10 cellular contexts compared by ENCODE assay signal in the genomic region with DNA sequence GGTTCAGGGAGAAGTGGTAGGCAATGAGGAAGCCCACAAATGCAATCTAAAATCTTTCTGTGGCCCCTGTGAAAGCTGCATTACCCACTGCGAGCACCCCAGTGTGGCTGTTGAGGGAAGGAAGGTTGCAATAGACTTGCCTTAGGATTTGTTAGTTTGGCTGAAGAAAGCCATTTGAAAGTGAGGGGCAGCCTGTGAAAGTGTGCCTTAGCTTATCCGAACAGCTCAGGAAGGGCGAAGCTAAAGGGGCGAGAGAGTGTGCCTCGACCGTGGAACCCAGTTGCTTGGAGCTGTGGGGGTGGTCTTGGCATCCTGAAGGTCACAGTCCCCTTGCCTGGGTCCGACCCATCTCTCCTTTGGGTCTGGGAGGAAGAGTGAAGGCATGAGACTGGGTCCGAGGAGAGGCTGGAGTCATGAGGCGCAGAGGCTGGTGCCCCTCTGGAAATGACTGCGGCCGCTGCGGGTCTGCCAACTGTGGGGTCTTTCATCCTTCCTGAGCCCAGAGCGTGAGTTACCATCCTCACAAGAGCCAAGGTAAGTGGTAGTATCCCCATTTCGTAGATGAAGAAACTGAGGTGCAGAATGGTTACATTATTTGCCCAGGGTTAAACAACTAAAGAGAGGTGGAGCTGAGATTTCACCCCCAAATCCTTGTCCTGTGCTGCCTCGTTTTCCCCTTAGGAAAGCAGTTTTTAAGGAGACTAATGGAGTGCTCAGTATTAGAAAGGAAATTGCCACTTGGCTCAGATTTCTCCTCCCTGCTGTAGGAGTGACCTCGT. TPM values are rescaled to one million over a fixed set of nuclear protein-coding genes. Genes with fewer than 3 reads are reported as not detected.
DNase-seq lines count a peak whose midpoint lies in the region; ATAC-seq, FAIRE-seq and TF ChIP-seq lines count a peak whose summit lies in the region.
"Had no signal": no experiment of that assay in that cellular context is flagged by ENCODE, and none has a peak within 500 bp of the region (broad histone marks: within the 10 kb centered on the region; RNA-seq: fewer than 3 reads in every experiment).

No MANE protein-coding gene starts in this region.

- H3K9me1 ChIP-seq in K562 (ENCODE audit: control insufficient read depth, insufficient read depth, low read length) = no peaks in the 10 kb centered on the region

- TF ChIP-seq EP300 in K562 (IDR thresholded peaks at IDR 0.05; ENCODE audit: low read length) = no peak

- in situ Hi-C loops in K562 (cut with MboI) = no loop called here

- no peak for ATAC-seq in K562
- ATAC-seq in naive B cell (ENCODE audit: low read depth in 2 of 2) = no peak

- no peak for DNase-seq in activated T-cell treated with anti-CD3 and anti-CD28 coated beads, Interleukin-2, amount 50 U/mL, for 24 hours
- DNase-seq in activated T-cell treated with anti-CD3 and anti-CD28 coated beads for 4 hours = no peak
- no peak for DNase-seq in K562 (ENCODE audit: extremely low read depth in 1 of 4, low spot score in 3 of 4)
- DNase-seq in naive B cell = no peak
- DNase-seq in type B pancreatic cell (ENCODE audit: extremely low spot score, unreplicated experiment) = no peak
- DNase-seq in stimulated activated CD8-positive, alpha-beta memory T cell treated with anti-CD3 and anti-CD28 coated beads, Interleukin-4, amount 100 ng/mL, for 48 hours = no peak
- no peak for DNase-seq in GOT3 (lab: John Stamatoyannopoulos, UW)
- no peak for DNase-seq in NCI-H146 treated with DMSO at 0.1 percent for 48 hours (lab: John Stamatoyannopoulos, UW; ENCODE audit: unreplicated experiment)
- DNase-seq: RPMI8226 had no signal

- POLR2A ChIA-PET in K562 (lab: Yijun Ruan, JAX) = interaction anchor here (0.5 to 5.6 kb wide), 7 partner anchors 12 to 387 kb away, joined by 3 to 82 read pairs (median 4); partner anchors contain the start of genes NAIF1 and SLC25A25

- no peaks in the 10 kb centered on the region for H3K9me3 Mint-ChIP-seq in activated T-cell treated with anti-CD3 and anti-CD28 coated beads, Interleukin-2, amount 50 U/mL, for 24 hours
- H3K9me3 Mint-ChIP-seq in naive B cell (no peaks in the 10 kb centered on the region), type B pancreatic cell (no peaks in the 10 kb centered on the region)

- H3K4me2 ChIP-seq in K562 (ENCODE audit: insufficient read depth, low read length) = peak overlapping the region; percentile 78

- TF ChIP-seq RAD21 in K562 (CRISPR knock-in tag; conservative IDR thresholded peaks at IDR 0.05 in 1 of 2, IDR thresholded peaks at IDR 0.05 in 1 of 2) = no peak

- H3K27ac ChIP-seq in K562 (ENCODE audit: extremely low read depth, low read depth, low read length) = peak overlapping the region; percentile 89

- H3K27me3 Mint-ChIP-seq in activated T-cell treated with anti-CD3 and anti-CD28 coated beads, Interleukin-2, amount 50 U/mL, for 24 hours = no peaks in the 10 kb centered on the region
- H3K27me3 Mint-ChIP-seq in naive B cell (no peaks in the 10 kb centered on the region), type B pancreatic cell (no peaks in the 10 kb centered on the region)

- CTCF ChIA-PET in K562 (lab: Yijun Ruan, JAX; ENCODE audit: low intra/inter-chr PET ratio) = no interaction called here

- no TSS peak for BruUV-seq in K562 (replicated peaks; lab: Mats Ljungman, UMichigan)

- WGBS in K562 (ENCODE audit: insufficient coverage, low coverage, missing lambda C conversion rate) = 73% methylated on average over 16 of the region's 16 CpGs

- H3K36me3 Mint-ChIP-seq in activated T-cell treated with anti-CD3 and anti-CD28 coated beads, Interleukin-2, amount 50 U/mL, for 24 hours (ENCODE audit: low read depth) = peaks cover 39% of the 10 kb centered on the region
- no peaks in the 10 kb centered on the region for H3K36me3 Mint-ChIP-seq in naive B cell
- peaks cover 2% of the 10 kb centered on the region for H3K36me3 Mint-ChIP-seq in type B pancreatic cell

- H3K9ac ChIP-seq in K562 (ENCODE audit: insufficient read depth in 1 of 2, low read depth in 2 of 2, low read length in 2 of 2) = peak overlapping the region; percentile 65 to 82

- peak overlapping the region; percentile 98 for H3K27ac Mint-ChIP-seq in activated T-cell treated with anti-CD3 and anti-CD28 coated beads, Interleukin-2, amount 50 U/mL, for 24 hours
- peak overlapping the region in 5 of 6 donors; percentile 68 to 99 (median 98) for H3K27ac Mint-ChIP-seq in naive B cell
- peak overlapping the region; percentile 99 for H3K27ac Mint-ChIP-seq in type B pancreatic cell

- peaks cover 75% of the 10 kb centered on the region for H3K36me3 ChIP-seq in K562 (ENCODE audit: control insufficient read depth, insufficient read depth, low read length)

- peaks cover 85% of the 10 kb centered on the region for H3K4me1 Mint-ChIP-seq in activated T-cell treated with anti-CD3 and anti-CD28 coated beads, Interleukin-2, amount 50 U/mL, for 24 hours (ENCODE audit: low read depth)
- H3K4me1 Mint-ChIP-seq in naive B cell (peaks cover 36 to 57% (median 51%) of the 10 kb centered on the region in 3 donors), type B pancreatic cell (ENCODE audit: unreplicated experiment) (peaks cover 41% of the 10 kb centered on the region)

- intact Hi-C loops in K562 (cut with micrococcal nuclease) = no loop called here

- peaks cover 92% of the 10 kb centered on the region for H3K79me2 ChIP-seq in K562 (ENCODE audit: control insufficient read depth, insufficient read depth, low read length)

- no peaks in the 10 kb centered on the region for H3K27me3 ChIP-seq in K562 (ENCODE audit: control insufficient read depth in 2 of 2, insufficient read depth in 2 of 2, low read length in 2 of 2)

- H2AFZ ChIP-seq in K562 (ENCODE audit: low read depth, low read length) = no peak overlapping the region

- H3K4me3 ChIP-seq in K562 = no peak overlapping the region

- no peak for TF ChIP-seq POLR2A in K562 (conservative IDR thresholded peaks at IDR 0.05)

- H3K4me3 Mint-ChIP-seq in activated T-cell treated with anti-CD3 and anti-CD28 coated beads, Interleukin-2, amount 50 U/mL, for 24 hours = no peak overlapping the region
- H3K4me3 Mint-ChIP-seq in naive B cell = peak overlapping the region in 2 of 8 donors; percentile 32 to 51
- H3K4me3 Mint-ChIP-seq in type B pancreatic cell = no peak overlapping the region

- H3K9me3 ChIP-seq in K562 (replicated peaks; ENCODE audit: control insufficient read depth, insufficient read depth, low read depth, low read length) = no peaks in the 10 kb centered on the region

- no peaks in the 10 kb centered on the region for H4K20me1 ChIP-seq in K562 (replicated peaks; ENCODE audit: control insufficient read depth, insufficient read depth, low read length)

- no peak for FAIRE-seq in K562 (lab: Jason Lieb, UNC)
- FAIRE-seq: frontal cortex had no signal

- H3K4me1 ChIP-seq in K562 (replicated peaks in 1 of 2; ENCODE audit: control insufficient read depth in 2 of 2, insufficient read depth in 2 of 2, low read length in 2 of 2) = peaks cover 68 to 84% of the 10 kb centered on the region in 2 experiments

- TF ChIP-seq CTCF in K562 (IDR thresholded peaks at IDR 0.05 in 2 of 3, conservative IDR thresholded peaks at IDR 0.05 in 1 of 3; ENCODE audit: insufficient read depth in 2 of 3, low read depth in 1 of 3, low read length in 3 of 3) (no peak), type B pancreatic cell (conservative IDR thresholded peaks at IDR 0.05) (no peak)

RNA-seq across cellular contexts. Expression of gene SLC25A25, which starts 24.4 kb away (rescaled TPM):
- total RNA-seq in K562 (2011; cell fraction: chromatin; rRNA removed; ENCODE audit: low replicate concordance) = 56.5 and 74.4 TPM in 2 replicates
- total RNA-seq in K562 (2011; cell fraction: nucleolus; rRNA removed) = 41.5 and 42.5 TPM in 2 replicates
- 26.8 and 33.4 TPM in 2 replicates for total RNA-seq in K562 (2011; cell fraction: nucleoplasm; rRNA removed)
- 35.9 and 39.5 TPM in 2 replicates for total RNA-seq in K562 (2014; rRNA removed)
- 19.0 and 19.3 TPM in 2 replicates for total RNA-seq in K562 (2014; rRNA removed; fragmentation: Illumina TruSeq; extraction: Trizol)
- total RNA-seq in K562 (2015; rRNA removed; fragmentation: Illumina TruSeq; extraction: Trizol) = 23.2 and 25.1 TPM in 2 replicates
- total RNA-seq in K562 (2021) = 30.1 and 30.7 TPM in 2 replicates
- polyA plus RNA-seq in K562 (2011; rRNA removed) = 21.7 and 26.7 TPM in 2 replicates
- 20.4 and 25.8 TPM in 2 replicates for polyA plus RNA-seq in K562 (2011; cell fraction: cytosol; rRNA removed)
- polyA plus RNA-seq in K562 (2011; cell fraction: nucleus; rRNA removed) = 29.9 and 44.4 TPM in 2 replicates
- polyA plus RNA-seq in K562 (2012) = 20.5 and 23.5 TPM in 2 replicates
- polyA plus RNA-seq in K562 (2014; fragmentation: Illumina TruSeq; extraction: Trizol) = 18.7 and 25.2 TPM in 2 replicates
- under 1 TPM; 0.07 to 0.10 TPM for polyA plus RNA-seq in K562 (2014; fragmentation: Nextera tagmentation; extraction: Ambion mirVana)
- polyA plus RNA-seq in K562 (2014; rRNA removed) = 27.2 and 31.0 TPM in 2 replicates
- polyA minus RNA-seq in K562 (2011; rRNA and poly(A)+ RNA removed) = 21.0 and 28.2 TPM in 2 replicates
- polyA minus RNA-seq in K562 (2011; cell fraction: cytosol; rRNA and poly(A)+ RNA removed) = 14.7 and 16.8 TPM in 2 replicates
- 14.8 and 20.9 TPM in 2 replicates for polyA minus RNA-seq in K562 (2011; cell fraction: nucleus; rRNA and poly(A)+ RNA removed)
- polyA plus RNA-seq in naive B cell (ENCODE audit: low read depth in 6 of 6) = 10 to 100 TPM in 1 of 6 donors, 1 to 10 TPM in 5; 1.6 to 15.8 (median 9.0) TPM
- 19.1 and 39.0 TPM in 2 replicates for total RNA-seq in type B pancreatic cell (ENCODE audit: low replicate concordance)

RNA-seq across cellular contexts. Expression of gene NAIF1, which starts 25.3 kb away (rescaled TPM):
- 14.2 and 31.0 TPM in 2 replicates for total RNA-seq in K562 (2011; cell fraction: chromatin; rRNA removed; ENCODE audit: low replicate concordance)
- total RNA-seq in K562 (2011; cell fraction: nucleolus; rRNA removed) = 27.1 and 29.7 TPM in 2 replicates
- total RNA-seq in K562 (2011; cell fraction: nucleoplasm; rRNA removed) = 19.1 and 19.8 TPM in 2 replicates
- total RNA-seq in K562 (2014; rRNA removed) (21.3 and 27.6 TPM in 2 replicates), K562 (2014; rRNA removed; fragmentation: Illumina TruSeq; extraction: Trizol) (15.8 and 16.2 TPM in 2 replicates), K562 (2015; rRNA removed; fragmentation: Illumina TruSeq; extraction: Trizol) (15.9 and 17.4 TPM in 2 replicates), K562 (2021) (23.1 and 26.6 TPM in 2 replicates), type B pancreatic cell (ENCODE audit: low replicate concordance) (6.7 and 10.3 TPM in 2 replicates)
- polyA plus RNA-seq in K562 (2011; rRNA removed) (17.2 and 21.5 TPM in 2 replicates), K562 (2014; fragmentation: Illumina TruSeq; extraction: Trizol) (16.3 and 16.9 TPM in 2 replicates), K562 (2014; fragmentation: Nextera tagmentation; extraction: Ambion mirVana) (1 to 10 TPM; 4.8 to 5.3 TPM), K562 (2014; rRNA removed) (17.7 and 17.8 TPM in 2 replicates), naive B cell (ENCODE audit: low read depth in 6 of 6) (10 to 100 TPM in 4 of 6 donors, 1 to 10 TPM in 2; 7.2 to 21.6 (median 12.3) TPM)
- polyA plus RNA-seq in K562 (2011; cell fraction: cytosol; rRNA removed) = 24.4 and 26.5 TPM in 2 replicates
- polyA plus RNA-seq in K562 (2011; cell fraction: nucleus; rRNA removed) = 17.1 and 20.0 TPM in 2 replicates
- 16.5 and 19.9 TPM in 2 replicates for polyA plus RNA-seq in K562 (2012)
- polyA minus RNA-seq in K562 (2011; rRNA and poly(A)+ RNA removed) = 14.9 and 19.6 TPM in 2 replicates
- polyA minus RNA-seq in K562 (2011; cell fraction: cytosol; rRNA and poly(A)+ RNA removed) = 14.2 and 26.5 TPM in 2 replicates
- polyA minus RNA-seq in K562 (2011; cell fraction: nucleus; rRNA and poly(A)+ RNA removed) = 6.3 and 7.7 TPM in 2 replicates

RNA-seq across cellular contexts. Expression of gene PTGES2, which starts 35.1 kb away (rescaled TPM):
- total RNA-seq in K562 (2011; cell fraction: chromatin; rRNA removed; ENCODE audit: low replicate concordance) = 91.2 and 285 TPM in 2 replicates
- total RNA-seq in K562 (2011; cell fraction: nucleolus; rRNA removed) = 223 and 287 TPM in 2 replicates
- 132 and 134 TPM in 2 replicates for total RNA-seq in K562 (2011; cell fraction: nucleoplasm; rRNA removed)
- total RNA-seq in K562 (2014; rRNA removed) = 196 and 257 TPM in 2 replicates
- 34.3 and 50.3 TPM in 2 replicates for total RNA-seq in K562 (2014; rRNA removed; fragmentation: Illumina TruSeq; extraction: Trizol)
- 98.9 and 102 TPM in 2 replicates for total RNA-seq in K562 (2015; rRNA removed; fragmentation: Illumina TruSeq; extraction: Trizol)
- total RNA-seq in K562 (2021) = 135 and 137 TPM in 2 replicates
- polyA plus RNA-seq in K562 (2011; rRNA removed) = 90.1 and 106 TPM in 2 replicates
- polyA plus RNA-seq in K562 (2011; cell fraction: cytosol; rRNA removed) = 92.2 and 177 TPM in 2 replicates
- 244 and 370 TPM in 2 replicates for polyA plus RNA-seq in K562 (2011; cell fraction: nucleus; rRNA removed)
- polyA plus RNA-seq in K562 (2012) = 94.0 and 96.2 TPM in 2 replicates
- 89.2 and 128 TPM in 2 replicates for polyA plus RNA-seq in K562 (2014; fragmentation: Illumina TruSeq; extraction: Trizol)
- polyA plus RNA-seq in K562 (2014; fragmentation: Nextera tagmentation; extraction: Ambion mirVana) = 1 to 10 TPM; 2.4 to 6.2 TPM
- 128 and 149 TPM in 2 replicates for polyA plus RNA-seq in K562 (2014; rRNA removed)
- polyA minus RNA-seq in K562 (2011; rRNA and poly(A)+ RNA removed) = 49.5 and 74.8 TPM in 2 replicates
- polyA minus RNA-seq in K562 (2011; cell fraction: cytosol; rRNA and poly(A)+ RNA removed) = 57.2 and 75.5 TPM in 2 replicates
- 73.1 and 77.3 TPM in 2 replicates for polyA minus RNA-seq in K562 (2011; cell fraction: nucleus; rRNA and poly(A)+ RNA removed)
- polyA plus RNA-seq in naive B cell (ENCODE audit: low read depth in 6 of 6) = 10 to 100 TPM; 31.1 to 63.8 (median 40.8) TPM
- 67.2 and 85.0 TPM in 2 replicates for total RNA-seq in type B pancreatic cell (ENCODE audit: low replicate concordance)

RNA-seq across cellular contexts. Expression of gene LCN2, which starts 56.9 kb away (rescaled TPM):
- 0.58 and 2.0 TPM in 2 replicates for total RNA-seq in K562 (2011; cell fraction: chromatin; rRNA removed; ENCODE audit: low replicate concordance)
- total RNA-seq in K562 (2011; cell fraction: nucleolus; rRNA removed) = 1.1 and 1.3 TPM in 2 replicates
- total RNA-seq in K562 (2011; cell fraction: nucleoplasm; rRNA removed) = 1.7 TPM in 1 of 2 replicates, not detected in the other
- 0.20 and 0.54 TPM in 2 replicates for total RNA-seq in K562 (2014; rRNA removed)
- 0.47 TPM in 1 of 2 replicates, not detected in the other for total RNA-seq in K562 (2014; rRNA removed; fragmentation: Illumina TruSeq; extraction: Trizol)
- total RNA-seq in K562 (2015; rRNA removed; fragmentation: Illumina TruSeq; extraction: Trizol) = not detected in 2 replicates
- total RNA-seq in K562 (2021) = 0.40 and 0.72 TPM in 2 replicates
- polyA plus RNA-seq in K562 (2011; rRNA removed) = 0.60 and 1.2 TPM in 2 replicates
- polyA plus RNA-seq in K562 (2011; cell fraction: cytosol; rRNA removed) = 0.40 and 0.69 TPM in 2 replicates
- 3.3 and 4.8 TPM in 2 replicates for polyA plus RNA-seq in K562 (2011; cell fraction: nucleus; rRNA removed)
- 0.16 and 0.37 TPM in 2 replicates for polyA plus RNA-seq in K562 (2012)
- polyA plus RNA-seq in K562 (2014; fragmentation: Illumina TruSeq; extraction: Trizol) = 0.22 and 1.0 TPM in 2 replicates
- under 1 TPM; 0.10 to 0.11 TPM for polyA plus RNA-seq in K562 (2014; fragmentation: Nextera tagmentation; extraction: Ambion mirVana)
- polyA plus RNA-seq in K562 (2014; rRNA removed) = 0.21 and 0.65 TPM in 2 replicates
- 1.2 and 1.4 TPM in 2 replicates for polyA minus RNA-seq in K562 (2011; rRNA and poly(A)+ RNA removed)
- not detected in 2 replicates for polyA minus RNA-seq in K562 (2011; cell fraction: cytosol; rRNA and poly(A)+ RNA removed)
- polyA minus RNA-seq in K562 (2011; cell fraction: nucleus; rRNA and poly(A)+ RNA removed) = not detected in 2 replicates
- polyA plus RNA-seq in naive B cell (ENCODE audit: low read depth in 6 of 6) = 1 to 10 TPM in 2 of 6 donors, under 1 TPM in 1, not detected in 3; 0.44 to 1.2 (median 1.2) TPM
- 10.7 and 12.4 TPM in 2 replicates for total RNA-seq in type B pancreatic cell (ENCODE audit: low replicate concordance)
- total RNA-seq: frontal cortex had no signal
